27 cellular contexts compared by ENCODE assay signal in the genomic region with DNA sequence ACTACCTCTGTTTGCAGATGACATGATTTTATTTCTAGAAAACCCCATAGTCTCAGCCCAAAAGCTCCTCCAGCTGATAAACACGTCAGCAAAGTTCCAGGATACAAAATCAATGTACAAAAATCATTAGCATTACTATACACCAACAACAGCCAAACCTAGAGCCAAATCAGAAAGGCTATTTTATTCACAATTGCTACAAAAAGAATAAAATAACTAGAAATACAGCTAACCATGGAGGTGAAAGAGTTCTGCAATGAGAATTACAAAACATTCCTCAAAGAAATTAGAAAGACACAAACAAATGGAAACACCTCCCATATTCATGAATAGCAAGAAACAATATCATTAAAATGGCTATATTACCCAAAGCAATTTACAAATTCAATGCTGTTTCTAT.
"Had no signal": no experiment of that assay in that cellular context is flagged by ENCODE, and none has a peak within 500 bp of the region (broad histone marks: within the 10 kb centered on the region; RNA-seq: fewer than 3 reads in every experiment).

No MANE protein-coding gene starts in this region.

- H3K27ac ChIP-seq: brain microvascular endothelial cell, cardiac muscle cell, Peyer's patch, RWPE1, SJCRH30, VCaP had no signal

- H3K27me3 ChIP-seq: brain microvascular endothelial cell, cardiac muscle cell, Peyer's patch, SJCRH30 had no signal

- H3K36me3 ChIP-seq: brain microvascular endothelial cell, cardiac muscle cell, Peyer's patch, SJCRH30 had no signal

- H3K4me3 ChIP-seq: cardiac muscle cell, K562, Peyer's patch, SJCRH30 had no signal

- H3K4me1 ChIP-seq: Peyer's patch, SJCRH30 had no signal

- H3K9me3 ChIP-seq: Peyer's patch, SJCRH30, SK-N-SH had no signal

- DNase-seq: activated CD4-positive, alpha-beta memory T cell treated with anti-CD3 and anti-CD28 coated beads for 36 hours; activated CD4-positive, alpha-beta T cell treated with anti-CD3 and anti-CD28 coated beads, Interleukin-2, amount 10 ng/mL, durations not matched to agents 7 days and 5 days; activated CD4-positive, CD25-positive, alpha-beta regulatory T cell; activated CD8-positive, alpha-beta memory T cell treated with anti-CD3 and anti-CD28 coated beads for 24 hours; activated effector memory CD4-positive, alpha-beta T cell treated with anti-CD3 and anti-CD28 coated beads, Interleukin-2, amount 50 U/mL, for 16 hours; activated naive CD4-positive, alpha-beta T cell treated with Interleukin-2 at 50 U/mL for 16 hours; activated T-cell treated with anti-CD3 and anti-CD28 coated beads, Interleukin-2, amount 50 U/mL, for 4 hours; brain microvascular endothelial cell; Kasumi-1; NCI-H1048; NCI-H1417; NCI-H1694 treated with DMSO at 0.1 percent for 48 hours; NCI-H2029 treated with DMSO at 0.1 percent for 48 hours; NCI-H2171; NCI-H510A; NCI-H526 treated with DMSO at 0.1 percent for 48 hours; NK-92 treated with Interleukin-12 subunit alpha and Interleukin-12 subunit beta, amount 100 ng/mL, for 24 hours; OCI-M1; Peyer's patch; Right ventricle myocardium superior; SJCRH30; SK-N-SH; T-helper 1 cell had no signal
